In genomic region chr2:37721219-37721600, GRCh38 we compare ENCODE assay signal across 16 cellular contexts.
"Had no signal": no experiment of that assay in that cellular context is flagged by ENCODE, and none has a peak within 500 bp of the region (broad histone marks: within the 10 kb centered on the region; RNA-seq: fewer than 3 reads in every experiment).

No MANE protein-coding gene starts in this region.

- H3K4me3 ChIP-seq: esophagus squamous epithelium, gastroesophageal sphincter, lung, ovary, right lobe of liver, smooth muscle cell, suprapubic skin, upper lobe of right lung had no signal

- H3K27ac ChIP-seq: esophagus squamous epithelium, gastroesophageal sphincter, ovary, right lobe of liver, suprapubic skin, upper lobe of right lung had no signal

- H3K4me1 ChIP-seq: esophagus squamous epithelium, gastroesophageal sphincter, right lobe of liver, suprapubic skin, upper lobe of right lung had no signal

- DNase-seq: activated B cell treated with CpG ODN at 0.5 μM for 24 hours; activated CD4-positive, alpha-beta T cell treated with anti-CD3 and anti-CD28 coated beads, Interleukin-2, amount 10 ng/mL, durations not matched to agents 24 days and 14 days; activated CD8-positive, alpha-beta memory T cell treated with anti-CD3 and anti-CD28 coated beads, Interleukin-2, amount 50 U/mL, for 48 hours; activated gamma-delta T cell; activated T-cell treated with anti-CD3 and anti-CD28 coated beads, Interleukin-2, amount 50 U/mL, for 72 hours; esophagus squamous epithelium; islet precursor cell; ovary; right lobe of liver; stimulated activated naive CD8-positive, alpha-beta T cell treated with anti-CD3 and anti-CD28 coated beads, Interleukin-15, Interleukin-2, amounts not matched to agents 100 U/mL and 50 U/mL, for 24 hours; T-helper 2 cell; upper lobe of right lung had no signal

- H3K27me3 ChIP-seq: gastroesophageal sphincter, ovary, right lobe of liver, suprapubic skin, upper lobe of right lung had no signal

- H3K36me3 ChIP-seq: esophagus squamous epithelium, gastroesophageal sphincter, ovary, right lobe of liver, suprapubic skin, upper lobe of right lung had no signal
